ENCODE assay signal across 1 cellular context in the genomic region with DNA sequence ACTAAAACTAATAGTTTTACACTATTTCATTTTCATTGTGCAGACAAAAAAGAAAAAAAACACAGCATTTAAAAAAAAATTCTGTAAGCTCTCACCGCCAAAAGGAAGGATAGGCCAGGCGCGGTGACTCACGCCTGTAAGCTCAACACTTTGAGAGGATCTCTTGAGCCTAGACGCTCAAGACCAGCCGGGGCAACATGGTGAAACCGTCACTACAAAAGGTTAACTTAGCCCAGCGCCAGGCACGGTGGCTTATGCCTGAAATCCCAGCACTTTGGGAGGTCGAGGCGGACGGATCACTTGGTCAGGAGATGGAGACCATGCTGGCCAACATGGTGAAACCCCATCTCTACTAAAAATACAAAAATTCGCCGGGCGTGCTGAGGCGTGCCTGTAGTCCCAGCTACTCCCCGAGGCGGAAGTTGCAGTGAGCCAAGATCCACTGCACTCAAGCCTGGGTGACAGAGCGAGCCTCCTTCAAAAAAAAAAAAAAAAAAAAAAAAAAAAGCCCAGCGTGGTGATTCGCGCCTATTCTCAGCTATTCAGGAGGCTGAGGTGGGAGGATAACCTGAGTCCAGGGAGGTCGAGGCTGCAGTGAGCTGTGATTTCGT.
TF ChIP-seq lines count a peak whose summit lies in the region.

No MANE protein-coding gene starts in this region.

TF ChIP-seq in SK-N-SH treated with all-trans-retinoic acid at 6 μM for 48 hours, 23 proteins besides CTCF, POLR2A, EP300 and RAD21 (continued from another document):
- TF ChIP-seq, protein P1, sequence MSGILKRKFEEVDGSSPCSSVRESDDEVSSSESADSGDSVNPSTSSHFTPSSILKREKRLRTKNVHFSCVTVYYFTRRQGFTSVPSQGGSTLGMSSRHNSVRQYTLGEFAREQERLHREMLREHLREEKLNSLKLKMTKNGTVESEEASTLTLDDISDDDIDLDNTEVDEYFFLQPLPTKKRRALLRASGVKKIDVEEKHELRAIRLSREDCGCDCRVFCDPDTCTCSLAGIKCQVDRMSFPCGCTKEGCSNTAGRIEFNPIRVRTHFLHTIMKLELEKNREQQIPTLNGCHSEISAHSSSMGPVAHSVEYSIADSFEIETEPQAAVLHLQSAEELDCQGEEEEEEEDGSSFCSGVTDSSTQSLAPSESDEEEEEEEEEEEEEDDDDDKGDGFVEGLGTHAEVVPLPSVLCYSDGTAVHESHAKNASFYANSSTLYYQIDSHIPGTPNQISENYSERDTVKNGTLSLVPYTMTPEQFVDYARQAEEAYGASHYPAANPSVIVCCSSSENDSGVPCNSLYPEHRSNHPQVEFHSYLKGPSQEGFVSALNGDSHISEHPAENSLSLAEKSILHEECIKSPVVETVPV (CRISPR knock-in tag; IDR thresholded peaks at IDR 0.05): no peak
- TF ChIP-seq ZC3H10 (CRISPR knock-in tag; IDR thresholded peaks at IDR 0.05) (no peak), ZFP30 (CRISPR knock-in tag; IDR thresholded peaks at IDR 0.05) (no peak), ISL1 (CRISPR knock-in tag; IDR thresholded peaks at IDR 0.05) (no peak), TOX (CRISPR knock-in tag; IDR thresholded peaks at IDR 0.05; ENCODE audit: borderline replicate concordance) (no peak), ESRRG (CRISPR knock-in tag; IDR thresholded peaks at IDR 0.05) (no peak), PPARA (CRISPR knock-in tag; IDR thresholded peaks at IDR 0.05; ENCODE audit: borderline replicate concordance) (no peak), TCF4 (CRISPR knock-in tag; IDR thresholded peaks at IDR 0.05; ENCODE audit: borderline replicate concordance) (no peak), ZFP3 (CRISPR knock-in tag; IDR thresholded peaks at IDR 0.05) (no peak), BACH2 (CRISPR knock-in tag; IDR thresholded peaks at IDR 0.05; ENCODE audit: borderline replicate concordance) (no peak)
- TF ChIP-seq, protein P2, sequence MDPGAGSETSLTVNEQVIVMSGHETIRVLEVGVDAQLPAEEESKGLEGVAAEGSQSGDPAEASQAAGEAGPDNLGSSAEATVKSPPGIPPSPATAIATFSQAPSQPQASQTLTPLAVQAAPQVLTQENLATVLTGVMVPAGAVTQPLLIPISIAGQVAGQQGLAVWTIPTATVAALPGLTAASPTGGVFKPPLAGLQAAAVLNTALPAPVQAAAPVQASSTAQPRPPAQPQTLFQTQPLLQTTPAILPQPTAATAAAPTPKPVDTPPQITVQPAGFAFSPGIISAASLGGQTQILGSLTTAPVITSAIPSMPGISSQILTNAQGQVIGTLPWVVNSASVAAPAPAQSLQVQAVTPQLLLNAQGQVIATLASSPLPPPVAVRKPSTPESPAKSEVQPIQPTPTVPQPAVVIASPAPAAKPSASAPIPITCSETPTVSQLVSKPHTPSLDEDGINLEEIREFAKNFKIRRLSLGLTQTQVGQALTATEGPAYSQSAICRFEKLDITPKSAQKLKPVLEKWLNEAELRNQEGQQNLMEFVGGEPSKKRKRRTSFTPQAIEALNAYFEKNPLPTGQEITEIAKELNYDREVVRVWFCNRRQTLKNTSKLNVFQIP (CRISPR knock-in tag; IDR thresholded peaks at IDR 0.05; ENCODE audit: borderline replicate concordance, low read depth): no peak
- TF ChIP-seq, protein P3, sequence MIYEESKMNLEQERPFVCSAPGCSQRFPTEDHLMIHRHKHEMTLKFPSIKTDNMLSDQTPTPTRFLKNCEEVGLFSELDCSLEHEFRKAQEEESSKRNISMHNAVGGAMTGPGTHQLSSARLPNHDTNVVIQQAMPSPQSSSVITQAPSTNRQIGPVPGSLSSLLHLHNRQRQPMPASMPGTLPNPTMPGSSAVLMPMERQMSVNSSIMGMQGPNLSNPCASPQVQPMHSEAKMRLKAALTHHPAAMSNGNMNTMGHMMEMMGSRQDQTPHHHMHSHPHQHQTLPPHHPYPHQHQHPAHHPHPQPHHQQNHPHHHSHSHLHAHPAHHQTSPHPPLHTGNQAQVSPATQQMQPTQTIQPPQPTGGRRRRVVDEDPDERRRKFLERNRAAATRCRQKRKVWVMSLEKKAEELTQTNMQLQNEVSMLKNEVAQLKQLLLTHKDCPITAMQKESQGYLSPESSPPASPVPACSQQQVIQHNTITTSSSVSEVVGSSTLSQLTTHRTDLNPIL (CRISPR knock-in tag; IDR thresholded peaks at IDR 0.05; ENCODE audit: low read depth): no peak
- TF ChIP-seq, protein P4, sequence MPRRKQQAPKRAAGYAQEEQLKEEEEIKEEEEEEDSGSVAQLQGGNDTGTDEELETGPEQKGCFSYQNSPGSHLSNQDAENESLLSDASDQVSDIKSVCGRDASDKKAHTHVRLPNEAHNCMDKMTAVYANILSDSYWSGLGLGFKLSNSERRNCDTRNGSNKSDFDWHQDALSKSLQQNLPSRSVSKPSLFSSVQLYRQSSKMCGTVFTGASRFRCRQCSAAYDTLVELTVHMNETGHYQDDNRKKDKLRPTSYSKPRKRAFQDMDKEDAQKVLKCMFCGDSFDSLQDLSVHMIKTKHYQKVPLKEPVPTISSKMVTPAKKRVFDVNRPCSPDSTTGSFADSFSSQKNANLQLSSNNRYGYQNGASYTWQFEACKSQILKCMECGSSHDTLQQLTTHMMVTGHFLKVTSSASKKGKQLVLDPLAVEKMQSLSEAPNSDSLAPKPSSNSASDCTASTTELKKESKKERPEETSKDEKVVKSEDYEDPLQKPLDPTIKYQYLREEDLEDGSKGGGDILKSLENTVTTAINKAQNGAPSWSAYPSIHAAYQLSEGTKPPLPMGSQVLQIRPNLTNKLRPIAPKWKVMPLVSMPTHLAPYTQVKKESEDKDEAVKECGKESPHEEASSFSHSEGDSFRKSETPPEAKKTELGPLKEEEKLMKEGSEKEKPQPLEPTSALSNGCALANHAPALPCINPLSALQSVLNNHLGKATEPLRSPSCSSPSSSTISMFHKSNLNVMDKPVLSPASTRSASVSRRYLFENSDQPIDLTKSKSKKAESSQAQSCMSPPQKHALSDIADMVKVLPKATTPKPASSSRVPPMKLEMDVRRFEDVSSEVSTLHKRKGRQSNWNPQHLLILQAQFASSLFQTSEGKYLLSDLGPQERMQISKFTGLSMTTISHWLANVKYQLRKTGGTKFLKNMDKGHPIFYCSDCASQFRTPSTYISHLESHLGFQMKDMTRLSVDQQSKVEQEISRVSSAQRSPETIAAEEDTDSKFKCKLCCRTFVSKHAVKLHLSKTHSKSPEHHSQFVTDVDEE (CRISPR knock-in tag; IDR thresholded peaks at IDR 0.05): no peak
